Comparison of ENCODE assay signal across 12 cellular contexts in genomic region chr9:83239787-83240186, GRCh38.
DNase-seq lines count a peak whose midpoint lies in the region; ATAC-seq and TF ChIP-seq lines count a peak whose summit lies in the region.
"Had no signal": no experiment of that assay in that cellular context is flagged by ENCODE, and none has a peak within 500 bp of the region (broad histone marks: within the 10 kb centered on the region; RNA-seq: fewer than 3 reads in every experiment).

No MANE protein-coding gene starts in this region.

- no peak for TF ChIP-seq CTCF in HL-60 (IDR thresholded peaks at IDR 0.05; ENCODE audit: insufficient read depth, low read length)
- no peak for TF ChIP-seq CTCF in cardiac fibroblast (IDR thresholded peaks at IDR 0.05; ENCODE audit: low read depth, low read length)

- no peaks in the 10 kb centered on the region for H3K4me1 Mint-ChIP-seq in activated naive CD8-positive, alpha-beta T cell treated with anti-CD3 and anti-CD28 coated beads, Interleukin-2, amount 50 U/mL, for 24 hours

- no peak overlapping the region for H3K4me3 ChIP-seq in BLaER1 treated with 17β-estradiol and CSF1 and Interleukin-3, amounts not matched to agents 10 nM and 100 nM
- H3K4me3 ChIP-seq in HL-60 (replicated peaks; ENCODE audit: insufficient read depth, low read length) (no peak overlapping the region), cardiac fibroblast (replicated peaks in 1 of 2; ENCODE audit: low read depth in 2 of 2, low read length in 2 of 2) (no peak overlapping the region)

- H3K4me2 ChIP-seq in BLaER1 treated with 17β-estradiol and CSF1 and Interleukin-3, amounts not matched to agents 10 nM and 100 nM: peak overlapping the region; percentile 36 to 78 (median 61); a peak in 16 of 22 replicates

- peaks cover 0 to 10% (median 0%) of the 10 kb centered on the region in 11 experiments; a peak in 4 of 22 replicates for H3K9me3 ChIP-seq in BLaER1 treated with 17β-estradiol and CSF1 and Interleukin-3, amounts not matched to agents 10 nM and 100 nM (replicated peaks in 1 of 11)

- H3K4me1 ChIP-seq in BLaER1 treated with 17β-estradiol and CSF1 and Interleukin-3, amounts not matched to agents 10 nM and 100 nM: peaks cover 11 to 28% (median 18%) of the 10 kb centered on the region in 10 experiments; a peak in 19 of 20 replicates

- peak overlapping the region in 2 of 11 experiments; percentile 14 to 35; a peak in 3 of 22 replicates for H3K27ac ChIP-seq in BLaER1 treated with 17β-estradiol and CSF1 and Interleukin-3, amounts not matched to agents 10 nM and 100 nM
- peak overlapping the region; percentile 33 for H3K27ac ChIP-seq in HL-60 (replicated peaks)

- H3K27me3 Mint-ChIP-seq in activated naive CD8-positive, alpha-beta T cell treated with anti-CD3 and anti-CD28 coated beads, Interleukin-2, amount 50 U/mL, for 24 hours: no peaks in the 10 kb centered on the region

- no peaks in the 10 kb centered on the region for H4K20me1 ChIP-seq in BLaER1 treated with 17β-estradiol and CSF1 and Interleukin-3, amounts not matched to agents 10 nM and 100 nM

- H3K9ac ChIP-seq in BLaER1 treated with 17β-estradiol and CSF1 and Interleukin-3, amounts not matched to agents 10 nM and 100 nM: no peak overlapping the region; a peak in 1 of 22 replicates

- H3K4me3 Mint-ChIP-seq in activated naive CD8-positive, alpha-beta T cell treated with anti-CD3 and anti-CD28 coated beads, Interleukin-2, amount 50 U/mL, for 24 hours: no peak overlapping the region

- DNase-seq in HL-60 (ENCODE audit: low read depth in 1 of 2, low spot score in 1 of 2) (no peak), cardiac fibroblast (ENCODE audit: low read depth in 2 of 2) (peak; percentile 53 to 57), left lobe of liver (ENCODE audit: low spot score) (no peak), HK-2 (ENCODE audit: unreplicated experiment) (no peak)
- no peak for DNase-seq in activated naive CD8-positive, alpha-beta T cell treated with anti-CD3 and anti-CD28 coated beads, Interleukin-2, amount 50 U/mL, for 24 hours
- DNase-seq: C1 segment of cervical spinal cord, COR-L47, HCEC 1CT, SHP77 treated with DMSO at 0.1 percent for 48 hours had no signal

- H3K27ac Mint-ChIP-seq in activated naive CD8-positive, alpha-beta T cell treated with anti-CD3 and anti-CD28 coated beads, Interleukin-2, amount 50 U/mL, for 24 hours: no peak overlapping the region

- no peaks in the 10 kb centered on the region for H3K9me3 Mint-ChIP-seq in activated naive CD8-positive, alpha-beta T cell treated with anti-CD3 and anti-CD28 coated beads, Interleukin-2, amount 50 U/mL, for 24 hours

- ATAC-seq in left lobe of liver: peak; percentile 41
- ATAC-seq in GM19463 (IDR thresholded peaks at IDR 0.05; ENCODE audit: unreplicated experiment): no peak
- no peak for ATAC-seq in activated naive CD8-positive, alpha-beta T cell treated with anti-CD3 and anti-CD28 coated beads, Interleukin-2, amount 50 U/mL, for 24 hours
- ATAC-seq: Panc1 had no signal

- no peaks in the 10 kb centered on the region for H3K27me3 ChIP-seq in BLaER1 treated with 17β-estradiol and CSF1 and Interleukin-3, amounts not matched to agents 10 nM and 100 nM
- no peaks in the 10 kb centered on the region for H3K27me3 ChIP-seq in HL-60 (ENCODE audit: insufficient read depth, poor library complexity, severe bottlenecking)

- no peaks in the 10 kb centered on the region for H3K36me3 ChIP-seq in BLaER1 treated with 17β-estradiol and CSF1 and Interleukin-3, amounts not matched to agents 10 nM and 100 nM

- H3K36me3 Mint-ChIP-seq in activated naive CD8-positive, alpha-beta T cell treated with anti-CD3 and anti-CD28 coated beads, Interleukin-2, amount 50 U/mL, for 24 hours (ENCODE audit: low read depth): no peaks in the 10 kb centered on the region

Comparison
In these comparisons a context has a peak if more than half of its experiments do, and no peak if none do; other contexts are left out.
1. DNase-seq: peak in cardiac fibroblast (2 of 2); none in HL-60 (0 of 2), left lobe of liver (single experiment), HK-2 (single experiment) and activated naive CD8-positive, alpha-beta T cell treated with anti-CD3 and anti-CD28 coated beads, Interleukin-2, amount 50 U/mL, for 24 hours (single experiment).